ENCODE assay signal across 12 cellular contexts in the genomic region with DNA sequence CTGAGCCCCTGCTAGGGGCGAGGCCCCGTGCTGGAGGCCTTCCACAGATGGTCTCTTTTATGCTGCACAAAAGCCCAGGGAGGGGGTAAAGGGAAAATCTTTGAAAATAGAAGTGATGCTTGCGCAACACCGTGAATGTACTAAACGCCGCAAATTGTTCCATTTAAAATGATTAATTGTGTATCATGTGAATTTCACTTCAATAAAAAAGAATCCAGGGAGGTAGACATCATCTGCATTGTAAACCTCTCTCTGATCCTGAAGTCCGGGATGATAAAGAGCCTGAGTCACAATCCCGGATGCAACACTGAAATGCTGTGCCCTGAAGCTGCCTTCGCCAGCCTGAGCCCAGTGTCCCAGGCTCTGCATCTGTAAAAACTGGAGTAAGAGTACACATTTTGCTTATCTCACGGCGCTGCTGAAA.
A peak's percentile ranks its signal among the peaks of the same experiment; 100 is the strongest.
DNase-seq lines count a peak whose midpoint lies in the region; ATAC-seq, FAIRE-seq and TF ChIP-seq lines count a peak whose summit lies in the region.
"Had no signal": no experiment of that assay in that cellular context is flagged by ENCODE, and none has a peak within 500 bp of the region (broad histone marks: within the 10 kb centered on the region; RNA-seq: fewer than 3 reads in every experiment).

No MANE protein-coding gene starts in this region.

- TF ChIP-seq CTCF in astrocyte (IDR thresholded peaks at IDR 0.05; ENCODE audit: insufficient read depth, low read depth, low read length) (no peak), vagina (IDR thresholded peaks at IDR 0.05) (no peak)

- no peaks in the 10 kb centered on the region for H3K79me2 ChIP-seq in astrocyte (ENCODE audit: insufficient read depth, low read length)

- intact Hi-C loops in left ventricle myocardium superior (cut with micrococcal nuclease) (no loop called here), Right ventricle myocardium superior (cut with DNase I) (no loop called here), vagina (cut with DNase I) (no loop called here)

- H3K9me3 Mint-ChIP-seq in astrocyte (ENCODE audit: unreplicated experiment), result peaks cover 4% of the 10 kb centered on the region
- H3K9me3 Mint-ChIP-seq: T-helper 1 cell treated with Interleukin-12 subunit alpha and Interleukin-12 subunit beta and Interleukin-4 antibody, amounts not matched to agents 30 μg/mL and 1 μg/mL, for 36 hours had no signal

- ATAC-seq in left ventricle myocardium superior (peak; percentile 18), Right ventricle myocardium superior (ENCODE audit: poor library complexity) (no peak)

- H2AFZ ChIP-seq in astrocyte (ENCODE audit: low read depth, low read length), result peak overlapping the region; percentile 18

- H3K27ac ChIP-seq in astrocyte (ENCODE audit: low read depth, low read length) (peak overlapping the region; percentile 19), vagina (peak overlapping the region; percentile 76)
- H3K27ac ChIP-seq: BLaER1 treated with 17β-estradiol and CSF1 and Interleukin-3, amounts not matched to agents 10 nM and 100 nM had no signal

- no peaks in the 10 kb centered on the region for H3K36me3 Mint-ChIP-seq in astrocyte (ENCODE audit: low read depth, unreplicated experiment)

- no peak for TF ChIP-seq POLR2A in vagina (IDR thresholded peaks at IDR 0.05)

- peak overlapping the region; percentile 19 for H3K27ac Mint-ChIP-seq in astrocyte (ENCODE audit: unreplicated experiment)
- H3K27ac Mint-ChIP-seq: T-helper 1 cell treated with Interleukin-12 subunit alpha and Interleukin-12 subunit beta and Interleukin-4 antibody, amounts not matched to agents 30 μg/mL and 1 μg/mL, for 36 hours had no signal

- no peak for FAIRE-seq in astrocyte (lab: Jason Lieb, UNC)
- FAIRE-seq in islet of Langerhans (lab: Jason Lieb, UNC), result peak; percentile 30

- H3K9ac ChIP-seq in astrocyte (ENCODE audit: low read length), result peak overlapping the region; percentile 39
- H3K9ac ChIP-seq: BLaER1 treated with 17β-estradiol and CSF1 and Interleukin-3, amounts not matched to agents 10 nM and 100 nM had no signal

- no peak for DNase-seq in left ventricle myocardium superior
- DNase-seq in Right ventricle myocardium superior, result no peak
- DNase-seq in astrocyte (ENCODE audit: low read depth), result peak; percentile 83
- peak in 1 of 2 donors; percentile 88 for DNase-seq in vagina (ENCODE audit: extremely low spot score in 2 of 2)
- DNase-seq in SHP77 treated with DMSO at 0.1 percent for 48 hours (lab: John Stamatoyannopoulos, UW), result no peak
- no peak for DNase-seq in activated CD4-positive, alpha-beta T cell treated with anti-CD3 and anti-CD28 coated beads for 1 hour
- no peak for DNase-seq in SK-N-DZ (ENCODE audit: low spot score)
- DNase-seq: activated naive CD4-positive, alpha-beta T cell treated with anti-CD3 and anti-CD28 coated beads, Interleukin-2, amount 50 U/mL, for 16 hours; spleen had no signal

- peaks cover 11% of the 10 kb centered on the region for H3K27me3 Mint-ChIP-seq in astrocyte (ENCODE audit: low read depth, unreplicated experiment)

- H3K4me3 ChIP-seq in astrocyte (ENCODE audit: insufficient read depth, low read depth, low read length), result no peak overlapping the region
- H3K4me3 ChIP-seq in vagina, result no peak overlapping the region
- H3K4me3 ChIP-seq: BLaER1 treated with 17β-estradiol and CSF1 and Interleukin-3, amounts not matched to agents 10 nM and 100 nM; spleen had no signal

- no peaks in the 10 kb centered on the region for H3K27me3 ChIP-seq in astrocyte (ENCODE audit: insufficient read depth, low read length)
- no peaks in the 10 kb centered on the region for H3K27me3 ChIP-seq in vagina
- H3K27me3 ChIP-seq: BLaER1 treated with 17β-estradiol and CSF1 and Interleukin-3, amounts not matched to agents 10 nM and 100 nM; spleen had no signal

- peak overlapping the region; percentile 54 for H3K4me2 ChIP-seq in astrocyte (ENCODE audit: low read length)
- H3K4me2 ChIP-seq: BLaER1 treated with 17β-estradiol and CSF1 and Interleukin-3, amounts not matched to agents 10 nM and 100 nM had no signal

- no peak overlapping the region for H3K4me3 Mint-ChIP-seq in astrocyte (ENCODE audit: unreplicated experiment)
- H3K4me3 Mint-ChIP-seq: T-helper 1 cell treated with Interleukin-12 subunit alpha and Interleukin-12 subunit beta and Interleukin-4 antibody, amounts not matched to agents 30 μg/mL and 1 μg/mL, for 36 hours had no signal

- H4K20me1 ChIP-seq in astrocyte (ENCODE audit: insufficient read depth, low read length), result no peaks in the 10 kb centered on the region
- H4K20me1 ChIP-seq: BLaER1 treated with 17β-estradiol and CSF1 and Interleukin-3, amounts not matched to agents 10 nM and 100 nM had no signal

- H3K36me3 ChIP-seq in astrocyte (ENCODE audit: insufficient read depth, low read length), result no peaks in the 10 kb centered on the region
- H3K36me3 ChIP-seq in vagina, result no peaks in the 10 kb centered on the region
- H3K36me3 ChIP-seq: BLaER1 treated with 17β-estradiol and CSF1 and Interleukin-3, amounts not matched to agents 10 nM and 100 nM; spleen had no signal

- no peaks in the 10 kb centered on the region for H3K9me3 ChIP-seq in astrocyte (ENCODE audit: insufficient read depth, low read depth, low read length)
- H3K9me3 ChIP-seq in vagina, result no peaks in the 10 kb centered on the region
- H3K9me3 ChIP-seq: BLaER1 treated with 17β-estradiol and CSF1 and Interleukin-3, amounts not matched to agents 10 nM and 100 nM; spleen had no signal

- H3K4me1 ChIP-seq in astrocyte (ENCODE audit: insufficient read depth, low read length) (peaks cover 16% of the 10 kb centered on the region), vagina (peaks cover 18% of the 10 kb centered on the region)

- peaks cover 17% of the 10 kb centered on the region for H3K4me1 Mint-ChIP-seq in astrocyte (ENCODE audit: low read depth, unreplicated experiment)
